Comparison of ENCODE assay signal across 1 cellular context in the genomic region with DNA sequence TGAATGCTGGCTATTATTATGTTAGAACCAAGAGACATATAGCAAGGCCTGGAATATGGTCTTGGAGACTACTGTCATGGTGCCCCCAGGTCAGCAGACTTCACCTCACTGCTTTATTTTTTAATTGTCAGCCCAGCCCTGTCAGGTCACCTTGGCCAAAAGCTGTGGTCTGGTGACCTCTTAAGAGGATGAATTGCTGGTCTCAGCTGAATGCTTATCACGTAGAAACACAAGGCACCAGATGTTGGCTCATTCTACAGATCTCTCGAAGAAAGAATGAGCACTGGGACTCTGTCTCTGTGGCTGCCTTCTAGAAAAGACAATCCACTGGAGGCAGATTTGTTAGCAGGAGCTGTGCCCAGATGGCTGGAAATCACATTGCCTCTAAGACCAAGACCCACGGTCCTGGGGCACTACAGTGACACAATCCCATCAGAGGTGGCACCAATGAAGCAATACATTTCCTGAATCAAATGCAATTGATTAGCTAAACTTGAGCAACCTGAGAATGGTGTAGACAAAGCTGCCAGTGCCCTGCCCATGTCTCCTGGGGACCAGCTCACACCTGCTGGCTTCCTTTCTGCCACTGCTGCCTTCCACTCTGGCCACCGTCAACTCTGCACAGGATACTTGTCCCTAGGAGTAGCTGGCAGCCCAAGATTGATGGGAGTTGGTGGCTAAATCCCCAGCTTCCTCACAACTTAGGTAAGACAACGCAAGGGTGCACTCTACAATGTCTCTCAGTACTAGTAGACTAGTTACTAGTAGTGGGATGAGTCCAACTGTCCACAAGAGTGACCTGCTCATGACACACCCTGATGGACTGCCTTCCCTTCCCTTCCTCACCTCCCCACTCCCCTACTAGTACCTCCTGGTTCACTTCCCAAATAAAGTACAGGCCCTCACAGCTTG.
TF ChIP-seq lines count a peak whose summit lies in the region.

No MANE protein-coding gene starts in this region.

TF ChIP-seq in K562, 482 proteins besides CTCF, POLR2A, EP300 and RAD21 (continued from another document and continues in another):
- TF ChIP-seq RERE (CRISPR knock-in tag; IDR thresholded peaks at IDR 0.05; ENCODE audit: borderline replicate concordance), result no peak
- no peak for TF ChIP-seq RBM15 (IDR thresholded peaks at IDR 0.05; ENCODE audit: insufficient read depth, low read length)
- TF ChIP-seq VEZF1 (CRISPR knock-in tag; IDR thresholded peaks at IDR 0.05), result peak; percentile 33; the same call in 1 of the 2 replicates
- TF ChIP-seq, protein P1, sequence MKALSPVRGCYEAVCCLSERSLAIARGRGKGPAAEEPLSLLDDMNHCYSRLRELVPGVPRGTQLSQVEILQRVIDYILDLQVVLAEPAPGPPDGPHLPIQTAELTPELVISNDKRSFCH (CRISPR knock-in tag; IDR thresholded peaks at IDR 0.05), result no peak
- TF ChIP-seq, protein P1 (tag; IDR thresholded peaks at IDR 0.05), result peak; percentile 66
- no peak for TF ChIP-seq STAG1 (CRISPR knock-in tag; IDR thresholded peaks at IDR 0.05; ENCODE audit: borderline replicate concordance)
- no peak for TF ChIP-seq ELF1 (tag; IDR thresholded peaks at IDR 0.05)
- TF ChIP-seq ZNF316 (IDR thresholded peaks at IDR 0.05), result peak; percentile 64
- no peak for TF ChIP-seq ZBTB9 (CRISPR knock-in tag; IDR thresholded peaks at IDR 0.05)
- no peak for TF ChIP-seq TFAM (CRISPR knock-in tag; conservative IDR thresholded peaks at IDR 0.05)
- TF ChIP-seq MCM5 (IDR thresholded peaks at IDR 0.05; ENCODE audit: low read depth), result no peak
- TF ChIP-seq PRPF4 (IDR thresholded peaks at IDR 0.05; ENCODE audit: insufficient read depth, low read depth, low read length, poor library complexity, severe bottlenecking), result no peak
- TF ChIP-seq NR1H2 (CRISPR knock-in tag; IDR thresholded peaks at IDR 0.05), result no peak
- no peak for TF ChIP-seq ZNF282 (CRISPR knock-in tag; IDR thresholded peaks at IDR 0.05)
- no peak for TF ChIP-seq MYBL2 (IDR thresholded peaks at IDR 0.05; ENCODE audit: low read depth)
- TF ChIP-seq MYBL2 (CRISPR knock-in tag; IDR thresholded peaks at IDR 0.05; ENCODE audit: borderline replicate concordance), result no peak
- TF ChIP-seq KLF6 (CRISPR knock-in tag; IDR thresholded peaks at IDR 0.05; ENCODE audit: borderline replicate concordance), result no peak
- TF ChIP-seq ZBTB17 (CRISPR knock-in tag; IDR thresholded peaks at IDR 0.05), result no peak
- TF ChIP-seq CBX3 (IDR thresholded peaks at IDR 0.05; ENCODE audit: borderline replicate concordance in 1 of 2, low read length in 2 of 2), result 0 out of 3 replicates have a peak, but pooled peaks of 1 of the 2 experiments have one; percentile 49
- peak; percentile 63; the same call in 1 of the 2 replicates for TF ChIP-seq ARID3A (IDR thresholded peaks at IDR 0.05; ENCODE audit: borderline replicate concordance, low read depth, low read length)
- peak; percentile 91 for TF ChIP-seq NCOR1 (IDR thresholded peaks at IDR 0.05)
- no peak for TF ChIP-seq ILK (tag; IDR thresholded peaks at IDR 0.05; ENCODE audit: borderline replicate concordance, low read depth)
- TF ChIP-seq, protein P2, sequence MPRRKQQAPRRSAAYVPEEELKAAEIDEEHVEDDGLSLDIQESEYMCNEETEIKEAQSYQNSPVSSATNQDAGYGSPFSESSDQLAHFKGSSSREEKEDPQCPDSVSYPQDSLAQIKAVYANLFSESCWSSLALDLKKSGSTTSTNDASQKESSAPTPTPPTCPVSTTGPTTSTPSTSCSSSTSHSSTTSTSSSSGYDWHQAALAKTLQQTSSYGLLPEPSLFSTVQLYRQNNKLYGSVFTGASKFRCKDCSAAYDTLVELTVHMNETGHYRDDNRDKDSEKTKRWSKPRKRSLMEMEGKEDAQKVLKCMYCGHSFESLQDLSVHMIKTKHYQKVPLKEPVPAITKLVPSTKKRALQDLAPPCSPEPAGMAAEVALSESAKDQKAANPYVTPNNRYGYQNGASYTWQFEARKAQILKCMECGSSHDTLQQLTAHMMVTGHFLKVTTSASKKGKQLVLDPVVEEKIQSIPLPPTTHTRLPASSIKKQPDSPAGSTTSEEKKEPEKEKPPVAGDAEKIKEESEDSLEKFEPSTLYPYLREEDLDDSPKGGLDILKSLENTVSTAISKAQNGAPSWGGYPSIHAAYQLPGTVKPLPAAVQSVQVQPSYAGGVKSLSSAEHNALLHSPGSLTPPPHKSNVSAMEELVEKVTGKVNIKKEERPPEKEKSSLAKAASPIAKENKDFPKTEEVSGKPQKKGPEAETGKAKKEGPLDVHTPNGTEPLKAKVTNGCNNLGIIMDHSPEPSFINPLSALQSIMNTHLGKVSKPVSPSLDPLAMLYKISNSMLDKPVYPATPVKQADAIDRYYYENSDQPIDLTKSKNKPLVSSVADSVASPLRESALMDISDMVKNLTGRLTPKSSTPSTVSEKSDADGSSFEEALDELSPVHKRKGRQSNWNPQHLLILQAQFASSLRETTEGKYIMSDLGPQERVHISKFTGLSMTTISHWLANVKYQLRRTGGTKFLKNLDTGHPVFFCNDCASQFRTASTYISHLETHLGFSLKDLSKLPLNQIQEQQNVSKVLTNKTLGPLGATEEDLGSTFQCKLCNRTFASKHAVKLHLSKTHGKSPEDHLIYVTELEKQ (CRISPR knock-in tag; IDR thresholded peaks at IDR 0.05), result no peak
- TF ChIP-seq ATF7 (IDR thresholded peaks at IDR 0.05), result peak; percentile 68
- TF ChIP-seq RB1 (IDR thresholded peaks at IDR 0.05; ENCODE audit: low read depth), result no peak
- no peak for TF ChIP-seq E2F5 (CRISPR knock-in tag; IDR thresholded peaks at IDR 0.05)
- no peak for TF ChIP-seq BCL6 (CRISPR knock-in tag; IDR thresholded peaks at IDR 0.05)
- TF ChIP-seq U2AF1 (optimal IDR thresholded peaks at IDR 0.05; ENCODE audit: low read depth, low read length), result no peak
- TF ChIP-seq DMBX1 (CRISPR knock-in tag; IDR thresholded peaks at IDR 0.05; ENCODE audit: borderline replicate concordance), result peak; percentile 83; the same call in 1 of the 2 replicates
- TF ChIP-seq TBL1XR1 (IDR thresholded peaks at IDR 0.05; ENCODE audit: low read length in 2 of 2), result peak; percentile 54 to 90; a peak in 2 of 4 replicates
- peak; percentile 70; the same call in 1 of the 2 replicates for TF ChIP-seq CTBP1 (IDR thresholded peaks at IDR 0.05; ENCODE audit: borderline replicate concordance)
- TF ChIP-seq, protein P3, sequence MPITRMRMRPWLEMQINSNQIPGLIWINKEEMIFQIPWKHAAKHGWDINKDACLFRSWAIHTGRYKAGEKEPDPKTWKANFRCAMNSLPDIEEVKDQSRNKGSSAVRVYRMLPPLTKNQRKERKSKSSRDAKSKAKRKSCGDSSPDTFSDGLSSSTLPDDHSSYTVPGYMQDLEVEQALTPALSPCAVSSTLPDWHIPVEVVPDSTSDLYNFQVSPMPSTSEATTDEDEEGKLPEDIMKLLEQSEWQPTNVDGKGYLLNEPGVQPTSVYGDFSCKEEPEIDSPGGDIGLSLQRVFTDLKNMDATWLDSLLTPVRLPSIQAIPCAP (CRISPR knock-in tag; IDR thresholded peaks at IDR 0.05; ENCODE audit: borderline replicate concordance), result no peak
- no peak for TF ChIP-seq ZNF696 (CRISPR knock-in tag; conservative IDR thresholded peaks at IDR 0.05)
- peak; percentile 22; the same call in 1 of the 2 replicates for TF ChIP-seq MYC (IDR thresholded peaks at IDR 0.05; ENCODE audit: low read depth, low read length)
- TF ChIP-seq MYC (CRISPR knock-in tag; IDR thresholded peaks at IDR 0.05; ENCODE audit: borderline replicate concordance, low read depth), result no peak
- TF ChIP-seq, protein P4, sequence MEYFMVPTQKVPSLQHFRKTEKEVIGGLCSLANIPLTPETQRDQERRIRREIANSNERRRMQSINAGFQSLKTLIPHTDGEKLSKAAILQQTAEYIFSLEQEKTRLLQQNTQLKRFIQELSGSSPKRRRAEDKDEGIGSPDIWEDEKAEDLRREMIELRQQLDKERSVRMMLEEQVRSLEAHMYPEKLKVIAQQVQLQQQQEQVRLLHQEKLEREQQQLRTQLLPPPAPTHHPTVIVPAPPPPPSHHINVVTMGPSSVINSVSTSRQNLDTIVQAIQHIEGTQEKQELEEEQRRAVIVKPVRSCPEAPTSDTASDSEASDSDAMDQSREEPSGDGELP (CRISPR knock-in tag; IDR thresholded peaks at IDR 0.05; ENCODE audit: borderline replicate concordance), result peak; percentile 92
- TF ChIP-seq MCM2 (IDR thresholded peaks at IDR 0.05; ENCODE audit: low read depth), result no peak
- TF ChIP-seq, protein P5, sequence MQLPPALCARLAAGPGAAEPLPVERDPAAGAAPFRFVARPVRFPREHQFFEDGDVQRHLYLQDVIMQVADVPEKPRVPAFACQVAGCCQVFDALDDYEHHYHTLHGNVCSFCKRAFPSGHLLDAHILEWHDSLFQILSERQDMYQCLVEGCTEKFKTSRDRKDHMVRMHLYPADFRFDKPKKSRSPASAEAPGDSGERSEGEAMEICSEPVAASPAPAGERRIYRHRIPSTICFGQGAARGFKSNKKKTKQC (CRISPR knock-in tag; IDR thresholded peaks at IDR 0.05), result no peak
- no peak for TF ChIP-seq ZNF174 (CRISPR knock-in tag; IDR thresholded peaks at IDR 0.05)
- peak; percentile 75 for TF ChIP-seq GATA2 (CRISPR knock-in tag; IDR thresholded peaks at IDR 0.05)
- TF ChIP-seq SMARCA5 (IDR thresholded peaks at IDR 0.05), result no peak
- no peak for TF ChIP-seq ZNF780A (CRISPR knock-in tag; IDR thresholded peaks at IDR 0.05)
- no peak for TF ChIP-seq HDAC6 (IDR thresholded peaks at IDR 0.05; ENCODE audit: low read depth, low read length)
- no peak for TF ChIP-seq ZC3H4 (CRISPR knock-in tag; IDR thresholded peaks at IDR 0.05; ENCODE audit: borderline replicate concordance)
